In the genomic region with DNA sequence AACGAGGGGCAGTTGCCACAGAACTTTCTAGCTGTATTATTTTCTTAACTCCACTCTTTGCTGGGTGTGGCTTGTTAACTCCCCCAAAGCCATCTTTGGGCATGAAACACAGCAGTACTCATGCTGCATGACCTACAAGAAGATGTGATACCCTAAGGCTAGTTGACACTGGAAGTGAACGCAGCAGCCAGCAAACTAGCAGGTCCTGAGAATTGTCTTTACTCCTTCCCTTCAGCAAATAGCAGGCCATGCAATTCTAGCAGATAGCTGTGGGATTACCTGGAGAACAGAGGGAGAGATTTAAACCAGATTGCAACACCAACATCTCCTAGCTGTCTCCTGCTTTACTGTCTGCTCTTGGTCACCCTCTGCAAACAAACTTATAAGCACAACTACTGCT, we compare ENCODE assay signal across 16 cellular contexts.
DNase-seq lines count a peak whose midpoint lies in the region; ATAC-seq and TF ChIP-seq lines count a peak whose summit lies in the region.
"Had no signal": no experiment of that assay in that cellular context is flagged by ENCODE, and none has a peak within 500 bp of the region (broad histone marks: within the 10 kb centered on the region; RNA-seq: fewer than 3 reads in every experiment).

No MANE protein-coding gene starts in this region.

- H3K27ac ChIP-seq in neural progenitor cell = no peak overlapping the region
- H3K27ac ChIP-seq in colonic mucosa = no peak overlapping the region
- H3K27ac ChIP-seq: BLaER1 treated with 17β-estradiol and CSF1 and Interleukin-3, amounts not matched to agents 10 nM and 100 nM had no signal

- H4K20me1 ChIP-seq in neural progenitor cell (ENCODE audit: low read depth) = no peaks in the 10 kb centered on the region
- H4K20me1 ChIP-seq: BLaER1 treated with 17β-estradiol and CSF1 and Interleukin-3, amounts not matched to agents 10 nM and 100 nM had no signal

- H3K9me3 Mint-ChIP-seq in neural progenitor cell = no peaks in the 10 kb centered on the region

- H3K9ac ChIP-seq in neural progenitor cell (no peak overlapping the region), colonic mucosa (ENCODE audit: low read depth in 2 of 2, low read length in 2 of 2) (no peak overlapping the region)
- H3K9ac ChIP-seq: BLaER1 treated with 17β-estradiol and CSF1 and Interleukin-3, amounts not matched to agents 10 nM and 100 nM had no signal

- no peak for TF ChIP-seq CTCF in neural progenitor cell (IDR thresholded peaks at IDR 0.05)
- TF ChIP-seq CTCF in colonic mucosa (IDR thresholded peaks at IDR 0.05) = no peak

- H3F3A ChIP-seq in neural progenitor cell (ENCODE audit: low read depth) = no peaks in the 10 kb centered on the region

- H3K36me3 ChIP-seq in neural progenitor cell (no peaks in the 10 kb centered on the region), colonic mucosa (no peaks in the 10 kb centered on the region)
- H3K36me3 ChIP-seq: BLaER1 treated with 17β-estradiol and CSF1 and Interleukin-3, amounts not matched to agents 10 nM and 100 nM; HAP-1 had no signal

- H3K36me3 Mint-ChIP-seq in neural progenitor cell = no peaks in the 10 kb centered on the region
- H3K36me3 Mint-ChIP-seq: CD4-positive, CD25-positive, alpha-beta regulatory T cell had no signal

- peaks cover 2% of the 10 kb centered on the region for H3K27me3 Mint-ChIP-seq in neural progenitor cell (ENCODE audit: insufficient read depth, low read depth)
- H3K27me3 Mint-ChIP-seq: CD4-positive, CD25-positive, alpha-beta regulatory T cell had no signal

- peak overlapping the region; percentile 51 for H2AFZ ChIP-seq in neural progenitor cell (replicated peaks)

- H3K4me1 ChIP-seq in neural progenitor cell = no peaks in the 10 kb centered on the region
- no peaks in the 10 kb centered on the region for H3K4me1 ChIP-seq in colonic mucosa
- H3K4me1 ChIP-seq: BLaER1 treated with 17β-estradiol and CSF1 and Interleukin-3, amounts not matched to agents 10 nM and 100 nM had no signal

- no peaks in the 10 kb centered on the region for H3K27me3 ChIP-seq in neural progenitor cell
- no peaks in the 10 kb centered on the region for H3K27me3 ChIP-seq in colonic mucosa
- H3K27me3 ChIP-seq: BLaER1 treated with 17β-estradiol and CSF1 and Interleukin-3, amounts not matched to agents 10 nM and 100 nM had no signal

- peak; percentile 11 for DNase-seq in ELF-1 (ENCODE audit: low read depth, low spot score)
- DNase-seq in ecto neural progenitor cell (ENCODE audit: low spot score) = peak; percentile 38
- peak; percentile 9 for DNase-seq in iPS-NIHi7 (ENCODE audit: extremely low spot score)
- DNase-seq in neural progenitor cell (ENCODE audit: low spot score) = no peak
- DNase-seq in colonic mucosa = no peak
- DNase-seq in stimulated activated CD4-positive, alpha-beta T cell treated with anti-CD3 and anti-CD28 coated beads, Interleukin-2, amount 100 ng/mL, for 24 hours = no peak
- DNase-seq: 8988T; AML-193; CD4-positive, CD25-positive, alpha-beta regulatory T cell; DMS53; GOT3 had no signal

- intact Hi-C loops in colonic mucosa (cut with DNase I) = no loop called here

- H3K4me2 ChIP-seq in neural progenitor cell = no peak overlapping the region
- H3K4me2 ChIP-seq: BLaER1 treated with 17β-estradiol and CSF1 and Interleukin-3, amounts not matched to agents 10 nM and 100 nM had no signal

- H3K4me1 Mint-ChIP-seq in neural progenitor cell = no peaks in the 10 kb centered on the region
- H3K4me1 Mint-ChIP-seq: CD4-positive, CD25-positive, alpha-beta regulatory T cell; IgD-negative memory B cell had no signal

- H3K4me3 Mint-ChIP-seq in neural progenitor cell = no peak overlapping the region
- H3K4me3 Mint-ChIP-seq: IgD-negative memory B cell had no signal

- H3K4me3 ChIP-seq in neural progenitor cell = no peak overlapping the region
- H3K4me3 ChIP-seq in colonic mucosa = no peak overlapping the region
- H3K4me3 ChIP-seq: BLaER1 treated with 17β-estradiol and CSF1 and Interleukin-3, amounts not matched to agents 10 nM and 100 nM; GM12878; HAP-1 had no signal

- no peak overlapping the region for H3K27ac Mint-ChIP-seq in neural progenitor cell
- H3K27ac Mint-ChIP-seq: CD4-positive, CD25-positive, alpha-beta regulatory T cell; IgD-negative memory B cell had no signal

- no peak for ATAC-seq in GM21619 (IDR thresholded peaks at IDR 0.05; ENCODE audit: unreplicated experiment)
- ATAC-seq: GM12878 had no signal

- no peaks in the 10 kb centered on the region for H3K79me2 ChIP-seq in neural progenitor cell (ENCODE audit: low read depth)

- no peaks in the 10 kb centered on the region for H3K9me3 ChIP-seq in neural progenitor cell (ENCODE audit: low read depth)
- H3K9me3 ChIP-seq in colonic mucosa = no peaks in the 10 kb centered on the region
- H3K9me3 ChIP-seq: BLaER1 treated with 17β-estradiol and CSF1 and Interleukin-3, amounts not matched to agents 10 nM and 100 nM; HAP-1 had no signal

Comparison
In these comparisons a context has a peak if more than half of its experiments do, and no peak if none do; other contexts are left out.
1. DNase-seq: peak in ELF-1 (single experiment), ecto neural progenitor cell (single experiment) and iPS-NIHi7 (single experiment); none in neural progenitor cell (single experiment), colonic mucosa (single experiment) and stimulated activated CD4-positive, alpha-beta T cell treated with anti-CD3 and anti-CD28 coated beads, Interleukin-2, amount 100 ng/mL, for 24 hours (0 of 2).